ENCODE assay signal across 11 cellular contexts in genomic region chr4:188971125-188971524, GRCh38.
A peak's percentile ranks its signal among the peaks of the same experiment; 100 is the strongest.
DNase-seq lines count a peak whose midpoint lies in the region; ATAC-seq and TF ChIP-seq lines count a peak whose summit lies in the region.
"Had no signal": no experiment of that assay in that cellular context is flagged by ENCODE, and none has a peak within 500 bp of the region (broad histone marks: within the 10 kb centered on the region; RNA-seq: fewer than 3 reads in every experiment).

No MANE protein-coding gene starts in this region.

- H3K4me3 ChIP-seq in epithelial cell of proximal tubule (ENCODE audit: low read depth, low read length) (no peak overlapping the region), lower leg skin (ENCODE audit: low read depth, poor library complexity, severe bottlenecking) (no peak overlapping the region)

- WGBS in lower leg skin, 2 donors, result 22 to 28% methylated on average over 3 of the region's 3 CpGs

- DNase-seq in NCI-H510A treated with DMSO at 0.1 percent for 48 hours (lab: John Stamatoyannopoulos, UW), result peak; percentile 27
- no peak for DNase-seq in NCI-H510A (lab: John Stamatoyannopoulos, UW)
- peak; percentile 60 for DNase-seq in NCI-H748 treated with DMSO at 0.1 percent for 48 hours (lab: John Stamatoyannopoulos, UW)
- no peak for DNase-seq in epithelial cell of proximal tubule (ENCODE audit: low read depth)
- peak; percentile 32 for DNase-seq in superior temporal gyrus (ENCODE audit: extremely low spot score)
- no peak for DNase-seq in activated CD4-positive, alpha-beta memory T cell treated with anti-CD3 and anti-CD28 coated beads for 36 hours
- no peak for DNase-seq in lower leg skin (ENCODE audit: low spot score in 2 of 2)
- DNase-seq: effector memory CD8-positive, alpha-beta T cell; naive B cell had no signal

- peaks cover 7% of the 10 kb centered on the region for H3K9me3 Mint-ChIP-seq in activated CD4-positive, alpha-beta memory T cell treated with anti-CD3 and anti-CD28 coated beads for 36 hours

- no peaks in the 10 kb centered on the region for H3K36me3 Mint-ChIP-seq in activated CD4-positive, alpha-beta memory T cell treated with anti-CD3 and anti-CD28 coated beads for 36 hours
- H3K36me3 Mint-ChIP-seq: naive B cell had no signal

- H3K4me3 Mint-ChIP-seq in activated CD4-positive, alpha-beta memory T cell treated with anti-CD3 and anti-CD28 coated beads for 36 hours, result no peak overlapping the region
- H3K4me3 Mint-ChIP-seq: B cell; effector memory CD8-positive, alpha-beta T cell; naive B cell had no signal

- no peaks in the 10 kb centered on the region for H3K27me3 Mint-ChIP-seq in activated CD4-positive, alpha-beta memory T cell treated with anti-CD3 and anti-CD28 coated beads for 36 hours
- H3K27me3 Mint-ChIP-seq: B cell; effector memory CD8-positive, alpha-beta T cell; naive B cell had no signal

- H3K4me1 Mint-ChIP-seq in activated CD4-positive, alpha-beta memory T cell treated with anti-CD3 and anti-CD28 coated beads for 36 hours (ENCODE audit: low read depth), result no peaks in the 10 kb centered on the region
- H3K4me1 Mint-ChIP-seq: B cell, naive B cell had no signal

- TF ChIP-seq CTCF in epithelial cell of proximal tubule (conservative IDR thresholded peaks at IDR 0.05; ENCODE audit: low read depth, low read length), result peak; percentile 76
- TF ChIP-seq CTCF in lower leg skin (IDR thresholded peaks at IDR 0.05), result no peak

- no peak overlapping the region for H3K27ac Mint-ChIP-seq in activated CD4-positive, alpha-beta memory T cell treated with anti-CD3 and anti-CD28 coated beads for 36 hours
- H3K27ac Mint-ChIP-seq: B cell; effector memory CD8-positive, alpha-beta T cell had no signal

- POLR2A ChIA-PET in activated CD4-positive, alpha-beta memory T cell treated with anti-CD3 and anti-CD28 coated beads for 36 hours (lab: Charles Lee), result no interaction called here

- CTCF ChIA-PET in activated CD4-positive, alpha-beta memory T cell treated with anti-CD3 and anti-CD28 coated beads for 36 hours (lab: Charles Lee), result no interaction called here

- intact Hi-C loops in activated CD4-positive, alpha-beta memory T cell treated with anti-CD3 and anti-CD28 coated beads for 36 hours (cut with micrococcal nuclease), result no loop called here
- intact Hi-C loops in lower leg skin (cut with DNase I; ENCODE audit: low total_unique reads), result no loop called here

- ATAC-seq in GM18868 (IDR thresholded peaks at IDR 0.05; ENCODE audit: unreplicated experiment), result no peak
- ATAC-seq: effector memory CD8-positive, alpha-beta T cell had no signal

- TF ChIP-seq POLR2A in lower leg skin (IDR thresholded peaks at IDR 0.05), result no peak

Comparison
In these comparisons a context has a peak if more than half of its experiments do, and no peak if none do; other contexts are left out.
1. DNase-seq: peak in NCI-H510A treated with DMSO at 0.1 percent for 48 hours (single experiment), NCI-H748 treated with DMSO at 0.1 percent for 48 hours (single experiment) and superior temporal gyrus (single experiment); none in NCI-H510A (single experiment), epithelial cell of proximal tubule (single experiment), activated CD4-positive, alpha-beta memory T cell treated with anti-CD3 and anti-CD28 coated beads for 36 hours (single experiment) and lower leg skin (0 of 2).